Comparison of ENCODE assay signal across 12 cellular contexts in genomic region chr1:39701092-39701460, GRCh38. TPM values are rescaled to one million over a fixed set of nuclear protein-coding genes. Genes with fewer than 3 reads are reported as not detected.
DNase-seq lines count a peak whose midpoint lies in the region; ATAC-seq and TF ChIP-seq lines count a peak whose summit lies in the region.
"Had no signal": no experiment of that assay in that cellular context is flagged by ENCODE, and none has a peak within 500 bp of the region (broad histone marks: within the 10 kb centered on the region; RNA-seq: fewer than 3 reads in every experiment).

No MANE protein-coding gene starts in this region.

- H3K79me2 ChIP-seq in MM.1S (ENCODE audit: low read length) = no peaks in the 10 kb centered on the region

- TF ChIP-seq EP300 in upper lobe of left lung (IDR thresholded peaks at IDR 0.05) = no peak

- H3K4me1 Mint-ChIP-seq in brain = peaks cover 28% of the 10 kb centered on the region
- H3K4me1 Mint-ChIP-seq: activated T-helper 17 cell treated with anti-CD3 and anti-CD28 coated beads, Interleukin-2, amount 50 U/mL, for 72 hours; naive thymus-derived CD4-positive, alpha-beta T cell had no signal

- peak; percentile 67 for DNase-seq in NCI-H748 (lab: John Stamatoyannopoulos, UW; ENCODE audit: unreplicated experiment)
- DNase-seq in NCI-H748 treated with DMSO at 0.1 percent for 48 hours (lab: John Stamatoyannopoulos, UW) = no peak
- DNase-seq in left lobe of liver (ENCODE audit: low spot score) = peak; percentile 49
- peak in 1 of 2 donors; percentile 47 for DNase-seq in upper lobe of left lung
- DNase-seq in NOMO-1 (lab: John Stamatoyannopoulos, UW; ENCODE audit: unreplicated experiment in 2 of 2) = no peak
- DNase-seq in MM.1S = no peak
- DNase-seq in GM19240 (ENCODE audit: insufficient read length, low spot score) = no peak
- DNase-seq: naive thymus-derived CD4-positive, alpha-beta T cell had no signal

- H3F3A ChIP-seq in MM.1S (ENCODE audit: insufficient read depth, low read length) = no peaks in the 10 kb centered on the region

- no peak overlapping the region for H2AFZ ChIP-seq in MM.1S (ENCODE audit: low read length)

- TF ChIP-seq CTCF in brain (conservative IDR thresholded peaks at IDR 0.05) (no peak), upper lobe of left lung (IDR thresholded peaks at IDR 0.05) (no peak), MM.1S (IDR thresholded peaks at IDR 0.05; ENCODE audit: low read length) (no peak)

- no peaks in the 10 kb centered on the region for H3K9me2 ChIP-seq in MM.1S (replicated peaks; ENCODE audit: insufficient read depth, low read length)

- H3K9me3 Mint-ChIP-seq in brain = no peaks in the 10 kb centered on the region
- H3K9me3 Mint-ChIP-seq: activated T-helper 17 cell treated with anti-CD3 and anti-CD28 coated beads, Interleukin-2, amount 50 U/mL, for 72 hours; naive thymus-derived CD4-positive, alpha-beta T cell had no signal

- no peaks in the 10 kb centered on the region for H3K27me3 ChIP-seq in upper lobe of left lung
- no peaks in the 10 kb centered on the region for H3K27me3 ChIP-seq in MM.1S (replicated peaks; ENCODE audit: insufficient read depth, low read length)

- H3K36me3 ChIP-seq in upper lobe of left lung (no peaks in the 10 kb centered on the region), MM.1S (replicated peaks; ENCODE audit: insufficient read depth, low read length) (no peaks in the 10 kb centered on the region)

- H3K36me3 Mint-ChIP-seq in brain = no peaks in the 10 kb centered on the region
- H3K36me3 Mint-ChIP-seq: naive thymus-derived CD4-positive, alpha-beta T cell had no signal

- H3K9me3 ChIP-seq in upper lobe of left lung = no peaks in the 10 kb centered on the region
- no peaks in the 10 kb centered on the region for H3K9me3 ChIP-seq in MM.1S (replicated peaks; ENCODE audit: insufficient read depth, low read length)
- H3K9me3 ChIP-seq: A549 had no signal

- no peaks in the 10 kb centered on the region for H4K20me1 ChIP-seq in MM.1S (ENCODE audit: insufficient read depth, low read length)

- no peak overlapping the region for H3K9ac ChIP-seq in MM.1S (ENCODE audit: low read length)

- H3K27ac ChIP-seq in upper lobe of left lung (peak overlapping the region in 2 of 4 donors; percentile 35 to 64), MM.1S (ENCODE audit: low read length) (no peak overlapping the region)
- H3K27ac ChIP-seq: A549, epithelial cell of prostate had no signal

- 20 to 51% methylated on average over 8 to 12 of the region's 12 CpGs for WGBS in upper lobe of left lung, 2 donors

- peaks cover 9% of the 10 kb centered on the region for H3K27me3 Mint-ChIP-seq in brain

- peak; percentile 64 for ATAC-seq in left lobe of liver
- peak; percentile 58 for ATAC-seq in upper lobe of left lung (ENCODE audit: low FRiP score in 2 of 2)

- TF ChIP-seq POLR2A in upper lobe of left lung (IDR thresholded peaks at IDR 0.05) = no peak

- H3K4me3 ChIP-seq in upper lobe of left lung = peak overlapping the region in 3 of 4 donors; percentile 10 to 20 (median 13)
- no peak overlapping the region for H3K4me3 ChIP-seq in MM.1S (ENCODE audit: low read length)
- H3K4me3 ChIP-seq: A549 had no signal

- peak overlapping the region in 4 of 5 experiments; percentile 62 to 96 (median 82) for H3K27ac Mint-ChIP-seq in brain
- H3K27ac Mint-ChIP-seq: activated T-helper 17 cell treated with anti-CD3 and anti-CD28 coated beads, Interleukin-2, amount 50 U/mL, for 72 hours; naive thymus-derived CD4-positive, alpha-beta T cell had no signal

- H3K4me3 Mint-ChIP-seq in brain = peak overlapping the region; percentile 10 to 71 (median 58)
- H3K4me3 Mint-ChIP-seq: activated T-helper 17 cell treated with anti-CD3 and anti-CD28 coated beads, Interleukin-2, amount 50 U/mL, for 72 hours; naive thymus-derived CD4-positive, alpha-beta T cell had no signal

- H3K4me2 ChIP-seq in MM.1S (ENCODE audit: low read depth, low read length) = no peak overlapping the region
- H3K4me2 ChIP-seq: A549 had no signal

- H3K4me1 ChIP-seq in upper lobe of left lung (peaks cover 6 to 14% (median 9%) of the 10 kb centered on the region in 4 donors), MM.1S (ENCODE audit: low read length) (no peaks in the 10 kb centered on the region)
- H3K4me1 ChIP-seq: A549 had no signal

RNA-seq across cellular contexts. Expression of gene HPCAL4, which starts 9.8 kb away (rescaled TPM):
- polyA plus RNA-seq in brain (ENCODE audit: insufficient read depth, low read depth, low replicate concordance) = 20.0 TPM
- total RNA-seq in left lobe of liver = 0.08 TPM
- total RNA-seq in upper lobe of left lung = 1 to 10 TPM in 1 of 6 donors, under 1 TPM in 5; under 0.01 to 1.1 (median 0.43) TPM

RNA-seq across cellular contexts. Expression of gene NT5C1A, which starts 29.2 kb away (rescaled TPM):
- not detected for polyA plus RNA-seq in brain (ENCODE audit: insufficient read depth, low read depth, low replicate concordance)
- total RNA-seq in left lobe of liver = not detected
- 1 to 10 TPM in 3 of 6 donors, under 1 TPM in 1, not detected in 2; 0.37 to 5.5 (median 2.6) TPM for total RNA-seq in upper lobe of left lung
- total RNA-seq: activated T-helper 17 cell treated with anti-CD3 and anti-CD28 coated beads, Interleukin-2, amount 50 U/mL, for 72 hours had no signal
- polyA plus RNA-seq: A549; naive thymus-derived CD4-positive, alpha-beta T cell had no signal

RNA-seq across cellular contexts. Expression of gene PPIE, which starts 37.6 kb away (rescaled TPM):
- polyA plus RNA-seq in brain (ENCODE audit: insufficient read depth, low read depth, low replicate concordance) = 78.5 TPM
- total RNA-seq in left lobe of liver = 16.6 TPM
- 10 to 100 TPM; 23.6 to 54.5 (median 36.1) TPM for total RNA-seq in upper lobe of left lung

Comparison
In these comparisons a context has a peak if more than half of its experiments do, and no peak if none do; other contexts are left out.
1. DNase-seq: peak in NCI-H748 (single experiment) and left lobe of liver (single experiment); none in NCI-H748 treated with DMSO at 0.1 percent for 48 hours (single experiment), NOMO-1 (0 of 2), MM.1S (single experiment) and GM19240 (single experiment).